In genomic region chr10:124043310-124044142, GRCh38 we compare ENCODE assay signal across 10 cellular contexts.
DNase-seq lines count a peak whose midpoint lies in the region; ATAC-seq lines count a peak whose summit lies in the region.
"Had no signal": no experiment of that assay in that cellular context is flagged by ENCODE, and none has a peak within 500 bp of the region (broad histone marks: within the 10 kb centered on the region; RNA-seq: fewer than 3 reads in every experiment).

No MANE protein-coding gene starts in this region.

- H3K36me3 ChIP-seq in rectal smooth muscle tissue (ENCODE audit: control insufficient read depth, insufficient read depth, low read length), result no peaks in the 10 kb centered on the region

- H3K4me1 ChIP-seq in rectal smooth muscle tissue (ENCODE audit: control insufficient read depth, insufficient read depth, low read length), result peaks cover 3% of the 10 kb centered on the region

- no peaks in the 10 kb centered on the region for H3K27me3 ChIP-seq in rectal smooth muscle tissue (ENCODE audit: control insufficient read depth, insufficient read depth, low read length)

- no peak overlapping the region for H3K4me3 ChIP-seq in rectal smooth muscle tissue (ENCODE audit: low read length)

- peak; percentile 72 for ATAC-seq in GM19397 (IDR thresholded peaks at IDR 0.05; ENCODE audit: unreplicated experiment)
- peak; percentile 75 for ATAC-seq in HG02981 (IDR thresholded peaks at IDR 0.05; ENCODE audit: unreplicated experiment)
- no peak for ATAC-seq in HG02973 (IDR thresholded peaks at IDR 0.05; ENCODE audit: unreplicated experiment)
- ATAC-seq: natural killer cell had no signal

- H3K9ac ChIP-seq in rectal smooth muscle tissue (ENCODE audit: low read length), result no peak overlapping the region

- peak overlapping the region; percentile 40 for H3K27ac ChIP-seq in rectal smooth muscle tissue (ENCODE audit: low read depth, low read length)

- peak; percentile 95 for DNase-seq in SW480 (ENCODE audit: low spot score)
- DNase-seq in OCI-M2 (lab: John Stamatoyannopoulos, UW; ENCODE audit: unreplicated experiment), result no peak
- no peak for DNase-seq in NCI-H2171 (lab: John Stamatoyannopoulos, UW)
- DNase-seq: natural killer cell; NCI-H2029 treated with DMSO at 0.1 percent for 48 hours; stimulated activated CD8-positive, alpha-beta memory T cell treated with anti-CD3 and anti-CD28 coated beads, Interleukin-4, amount 100 ng/mL, for 48 hours had no signal
